Comparison of ENCODE assay signal across 27 cellular contexts in the genomic region with DNA sequence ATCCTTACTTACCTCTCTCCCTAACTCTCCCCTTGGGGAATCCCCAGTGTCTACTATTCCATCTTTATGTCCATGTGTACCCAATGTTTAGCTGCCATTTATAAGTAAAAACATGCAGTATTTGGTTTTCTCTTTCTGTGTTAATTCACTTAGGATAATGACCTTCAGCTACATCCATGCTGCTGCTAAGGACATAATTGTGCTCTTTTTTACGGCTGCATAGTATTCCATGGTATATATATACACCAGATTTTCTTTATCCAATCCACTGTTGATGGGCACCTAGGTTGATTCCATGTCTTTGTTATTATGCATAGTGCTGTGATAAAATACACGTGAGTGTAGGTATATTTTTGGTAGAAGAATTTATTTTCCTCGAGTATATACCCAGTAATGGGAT.
"Had no signal": no experiment of that assay in that cellular context is flagged by ENCODE, and none has a peak within 500 bp of the region (broad histone marks: within the 10 kb centered on the region; RNA-seq: fewer than 3 reads in every experiment).

No MANE protein-coding gene starts in this region.

- H3K4me3 ChIP-seq: stomach, suprapubic skin, testis, thoracic aorta, thyroid gland, tibial artery, tibial nerve, transverse colon, upper lobe of left lung, upper lobe of right lung, uterus, vagina had no signal

- H3K4me1 ChIP-seq: stomach, suprapubic skin, testis, thyroid gland, tibial artery, tibial nerve, upper lobe of left lung, upper lobe of right lung, uterus, vagina had no signal

- H3K27me3 ChIP-seq: stomach, suprapubic skin, testis, thyroid gland, tibial artery, tibial nerve, transverse colon, upper lobe of left lung, upper lobe of right lung, uterus, vagina had no signal

- H3K27ac ChIP-seq: stomach, suprapubic skin, testis, thoracic aorta, thyroid gland, tibial artery, tibial nerve, transverse colon, upper lobe of left lung, upper lobe of right lung, uterus, vagina had no signal

- DNase-seq: stimulated activated CD4-positive, alpha-beta T cell treated with anti-CD3 and anti-CD28 coated beads, Interleukin-2, amount 100 ng/mL, for 48 hours; stimulated activated CD4-positive, alpha-beta T cell treated with anti-CD3 and anti-CD28 coated beads, Interleukin-4, amount 100 ng/mL, for 1 hour; stimulated activated CD4-positive, alpha-beta T cell treated with anti-CD3 and anti-CD28 coated beads, Interleukin-4, amount 100 ng/mL, for 24 hours; stimulated activated CD4-positive, alpha-beta T cell treated with anti-CD3 and anti-CD28 coated beads, Interleukin-4, amount 100 ng/mL, for 4 hours; stimulated activated CD8-positive, alpha-beta memory T cell treated with anti-CD3 and anti-CD28 coated beads, Interleukin-4, amount 100 ng/mL, for 48 hours; stimulated activated naive B cell treated with anti-CD40 and anti-IgM and Interleukin-4, amounts not matched to agents 10 μg/mL and 1 μg/mL and 100 μg/mL, for 72 hours; stimulated activated naive CD4-positive, alpha-beta T cell; stimulated activated naive CD4-positive, alpha-beta T cell treated with Interleukin-2 at 50 U/mL for 16 hours; stimulated activated naive CD8-positive, alpha-beta T cell treated with anti-CD3 and anti-CD28 coated beads, Interleukin-15, amount 100 ng/mL, for 72 hours; stimulated activated naive CD8-positive, alpha-beta T cell treated with anti-CD3 and anti-CD28 coated beads, Interleukin-15, Interleukin-2, amounts not matched to agents 100 U/mL and 50 U/mL, for 24 hours; stomach; substantia nigra; testis; thyroid gland; tibial artery; transverse colon; trophoblast cell; upper lobe of left lung; upper lobe of right lung; uterus had no signal

- FAIRE-seq: urothelium cell line had no signal

- ATAC-seq: stimulated activated effector memory CD8-positive, alpha-beta T cell treated with anti-CD3 and anti-CD28 coated beads, Interleukin-12 subunit alpha, Interleukin-12 subunit beta, amount 100 ng/mL, for 72 hours; stimulated activated memory B cell treated with anti-CD40 and anti-IgM and Interleukin-4, amounts not matched to agents 10 μg/mL and 1 μg/mL and 100 μg/mL, for 72 hours; stimulated activated naive B cell treated with anti-CD40 and anti-IgM and Interleukin-4, amounts not matched to agents 10 μg/mL and 1 μg/mL and 100 μg/mL, for 72 hours; stimulated activated naive CD8-positive, alpha-beta T cell treated with anti-CD3 and anti-CD28 coated beads, Interleukin-15, amount 100 ng/mL, for 72 hours; stimulated activated naive CD8-positive, alpha-beta T cell treated with anti-CD3 and anti-CD28 coated beads, Interleukin-15, Interleukin-2, amounts not matched to agents 100 U/mL and 50 U/mL, for 24 hours; upper lobe of right lung had no signal

- H3K36me3 ChIP-seq: stomach, suprapubic skin, thoracic aorta, thyroid gland, tibial artery, transverse colon, upper lobe of left lung, upper lobe of right lung, uterus, vagina had no signal

- H3K9me3 ChIP-seq: stomach, suprapubic skin, testis, thoracic aorta, thyroid gland, tibial artery, transverse colon, upper lobe of left lung, upper lobe of right lung, uterus, vagina had no signal
